10 cellular contexts compared by ENCODE assay signal in genomic region chr1:2643414-2644077, GRCh38. TPM values are rescaled to one million over a fixed set of nuclear protein-coding genes. Genes with fewer than 3 reads are reported as not detected.
DNase-seq lines count a peak whose midpoint lies in the region; ATAC-seq, FAIRE-seq and TF ChIP-seq lines count a peak whose summit lies in the region.
"Had no signal": no experiment of that assay in that cellular context is flagged by ENCODE, and none has a peak within 500 bp of the region (broad histone marks: within the 10 kb centered on the region; RNA-seq: fewer than 3 reads in every experiment).

No MANE protein-coding gene starts in this region.

- no peak overlapping the region for H3K27ac ChIP-seq in K562 (ENCODE audit: extremely low read depth, low read depth, low read length)
- H3K27ac ChIP-seq in mesenchymal stem cell (ENCODE audit: low read length, poor library complexity, severe bottlenecking): no peak overlapping the region
- H3K27ac ChIP-seq in upper lobe of left lung: peak overlapping the region; percentile 88 to 93 (median 92)

- H3K79me2 ChIP-seq in K562 (ENCODE audit: control insufficient read depth, insufficient read depth, low read length): no peaks in the 10 kb centered on the region

- H3K4me1 Mint-ChIP-seq in activated naive CD4-positive, alpha-beta T cell treated with anti-CD3 and anti-CD28 coated beads, Interleukin-2, amount 50 U/mL, for 24 hours: peaks cover 16% of the 10 kb centered on the region

- TF ChIP-seq RAD21 in K562 (CRISPR knock-in tag; conservative IDR thresholded peaks at IDR 0.05 in 1 of 2, IDR thresholded peaks at IDR 0.05 in 1 of 2): no peak

- H3K4me1 ChIP-seq in K562 (replicated peaks in 1 of 2; ENCODE audit: control insufficient read depth in 2 of 2, insufficient read depth in 2 of 2, low read length in 2 of 2): peaks cover 0 to 37% of the 10 kb centered on the region in 2 experiments; a peak in 2 of 5 replicates
- peaks cover 19% of the 10 kb centered on the region for H3K4me1 ChIP-seq in mesenchymal stem cell (ENCODE audit: control insufficient read depth, insufficient read depth, low read depth, low read length)
- H3K4me1 ChIP-seq in upper lobe of left lung: peaks cover 15 to 24% (median 16%) of the 10 kb centered on the region in 4 donors

- H2AFZ ChIP-seq in K562 (ENCODE audit: low read depth, low read length) (peak overlapping the region; percentile 96), mesenchymal stem cell (ENCODE audit: low read depth, low read length) (peak overlapping the region; percentile 62)

- H2BK12ac ChIP-seq in mesenchymal stem cell (ENCODE audit: low read length in 2 of 2): no peak overlapping the region

- H2BK15ac ChIP-seq in mesenchymal stem cell (ENCODE audit: low read depth, poor library complexity, severe bottlenecking): no peak overlapping the region

- no peaks in the 10 kb centered on the region for H3K27me3 Mint-ChIP-seq in activated naive CD4-positive, alpha-beta T cell treated with anti-CD3 and anti-CD28 coated beads, Interleukin-2, amount 50 U/mL, for 24 hours

- peak overlapping the region; percentile 96 for H4K8ac ChIP-seq in mesenchymal stem cell (ENCODE audit: low read length)

- no peak for DNase-seq in activated naive CD4-positive, alpha-beta T cell treated with anti-CD3 and anti-CD28 coated beads, Interleukin-2, amount 50 U/mL, for 16 hours
- DNase-seq in K562 (ENCODE audit: extremely low read depth in 1 of 4, low spot score in 3 of 4) (no peak), mesenchymal stem cell (no peak), upper lobe of left lung (peak in 1 of 2 donors; percentile 57), HuH-7.5 (ENCODE audit: low spot score) (no peak), HK-2 (ENCODE audit: unreplicated experiment) (no peak), NCI-H1694 (lab: John Stamatoyannopoulos, UW) (no peak)

- intact Hi-C loops in K562 (cut with micrococcal nuclease): loop anchor here (2.0 to 10.0 kb wide), 3 partner anchors 57 to 229 kb away; partner anchors contain the start of genes PEX10 and PRXL2B

- peaks cover 16% of the 10 kb centered on the region for H3K79me1 ChIP-seq in mesenchymal stem cell (replicated peaks; ENCODE audit: low read length, poor library complexity, severe bottlenecking)

- H4K91ac ChIP-seq in mesenchymal stem cell (ENCODE audit: low read length): no peak overlapping the region

- BruUV-seq in K562 (replicated peaks; lab: Mats Ljungman, UMichigan): no TSS peak

- H3K27ac Mint-ChIP-seq in activated naive CD4-positive, alpha-beta T cell treated with anti-CD3 and anti-CD28 coated beads, Interleukin-2, amount 50 U/mL, for 24 hours: peak overlapping the region; percentile 46

- H3K4me3 ChIP-seq in K562: peak overlapping the region; percentile 66
- peak overlapping the region; percentile 87 to 88 for H3K4me3 ChIP-seq in mesenchymal stem cell (ENCODE audit: insufficient read depth in 1 of 2, low read depth in 1 of 2, low read length in 2 of 2)
- peak overlapping the region; percentile 74 to 95 (median 84) for H3K4me3 ChIP-seq in upper lobe of left lung

- FAIRE-seq in K562 (lab: Jason Lieb, UNC): no peak
- FAIRE-seq: G401.6 had no signal

- peaks cover 9% of the 10 kb centered on the region for H3K9me3 Mint-ChIP-seq in activated naive CD4-positive, alpha-beta T cell treated with anti-CD3 and anti-CD28 coated beads, Interleukin-2, amount 50 U/mL, for 24 hours

- TF ChIP-seq POLR2A in K562 (conservative IDR thresholded peaks at IDR 0.05) (no peak), upper lobe of left lung (IDR thresholded peaks at IDR 0.05) (no peak)

- peak overlapping the region in 1 of 2 experiments; percentile 48 for H3K18ac ChIP-seq in mesenchymal stem cell (ENCODE audit: low read depth in 1 of 2, low read length in 2 of 2)

- CTCF ChIA-PET in K562 (lab: Yijun Ruan, JAX; ENCODE audit: low intra/inter-chr PET ratio): no interaction called here

- in situ Hi-C loops in K562 (cut with MboI): no loop called here

- H2BK120ac ChIP-seq in mesenchymal stem cell (ENCODE audit: low read depth, low read length): no peak overlapping the region

- H3K36me3 Mint-ChIP-seq in activated naive CD4-positive, alpha-beta T cell treated with anti-CD3 and anti-CD28 coated beads, Interleukin-2, amount 50 U/mL, for 24 hours: no peaks in the 10 kb centered on the region

- TF ChIP-seq EP300 in K562 (IDR thresholded peaks at IDR 0.05; ENCODE audit: low read length) (no peak), upper lobe of left lung (IDR thresholded peaks at IDR 0.05) (no peak)

- no peak overlapping the region for H2AK5ac ChIP-seq in mesenchymal stem cell (ENCODE audit: low read length, severe bottlenecking)

- no peak overlapping the region for H2BK5ac ChIP-seq in mesenchymal stem cell (ENCODE audit: low read depth, low read length, poor library complexity, severe bottlenecking)

- H3K14ac ChIP-seq in mesenchymal stem cell (ENCODE audit: low read length in 2 of 2): no peak overlapping the region

- H3K27me3 ChIP-seq in K562 (ENCODE audit: control insufficient read depth in 2 of 2, insufficient read depth in 2 of 2, low read length in 2 of 2) (peaks cover 0 to 9% of the 10 kb centered on the region in 2 experiments; a peak in 2 of 5 replicates), mesenchymal stem cell (ENCODE audit: control insufficient read depth in 1 of 2, insufficient read depth in 1 of 2, low read length in 2 of 2) (peaks cover 4 to 5% of the 10 kb centered on the region in 2 experiments), upper lobe of left lung (no peaks in the 10 kb centered on the region)

- POLR2A ChIA-PET in K562 (lab: Yijun Ruan, JAX): interaction anchor here (0.7 to 0.9 kb wide), 2 partner anchors 56 to 58 kb away, joined by 3 read pairs; no protein-coding TSS in a partner anchor

- H3K36me3 ChIP-seq in K562 (ENCODE audit: control insufficient read depth, insufficient read depth, low read length) (no peaks in the 10 kb centered on the region), mesenchymal stem cell (ENCODE audit: control insufficient read depth in 1 of 2, insufficient read depth in 2 of 2, low read depth in 1 of 2, low read length in 2 of 2) (no peaks in the 10 kb centered on the region), upper lobe of left lung (no peaks in the 10 kb centered on the region)

- H3K23ac ChIP-seq in mesenchymal stem cell (ENCODE audit: low read length in 2 of 2): no peak overlapping the region

- ATAC-seq in K562 (no peak; the same call in 2 of the 3 replicates), upper lobe of left lung (ENCODE audit: low FRiP score in 2 of 2) (no peak)

- H3K4me2 ChIP-seq in K562 (ENCODE audit: insufficient read depth, low read length) (peak overlapping the region; percentile 83), mesenchymal stem cell (ENCODE audit: low read length, poor library complexity, severe bottlenecking) (peak overlapping the region; percentile 97)

- H3K4ac ChIP-seq in mesenchymal stem cell (ENCODE audit: low read depth in 1 of 2, low read length in 2 of 2): no peak overlapping the region

- H3K9ac ChIP-seq in K562 (ENCODE audit: insufficient read depth in 1 of 2, low read depth in 2 of 2, low read length in 2 of 2): no peak overlapping the region; a peak in 1 of 4 replicates
- peak overlapping the region; percentile 91 for H3K9ac ChIP-seq in mesenchymal stem cell (ENCODE audit: low read length)

- 20% methylated on average over 12 of the region's 24 CpGs for WGBS in K562 (ENCODE audit: insufficient coverage, low coverage, missing lambda C conversion rate)
- WGBS in mesenchymal stem cell: 17% methylated on average over 20 of the region's 24 CpGs
- 4 to 17% methylated on average over 8 to 24 of the region's 24 CpGs for WGBS in upper lobe of left lung, 2 donors

- no peak for TF ChIP-seq CTCF in K562 (IDR thresholded peaks at IDR 0.05 in 2 of 3, conservative IDR thresholded peaks at IDR 0.05 in 1 of 3; ENCODE audit: insufficient read depth in 2 of 3, low read depth in 1 of 3, low read length in 3 of 3)
- TF ChIP-seq CTCF in upper lobe of left lung (IDR thresholded peaks at IDR 0.05): no peak

- H3K9me1 ChIP-seq in K562 (ENCODE audit: control insufficient read depth, insufficient read depth, low read length): peaks cover 2% of the 10 kb centered on the region

- H4K20me1 ChIP-seq in K562 (replicated peaks; ENCODE audit: control insufficient read depth, insufficient read depth, low read length): no peaks in the 10 kb centered on the region

- H3K9me3 ChIP-seq in K562 (replicated peaks; ENCODE audit: control insufficient read depth, insufficient read depth, low read depth, low read length): no peaks in the 10 kb centered on the region; the same call in 1 of the 2 replicates
- peaks cover 16% of the 10 kb centered on the region for H3K9me3 ChIP-seq in mesenchymal stem cell (ENCODE audit: control insufficient read depth, low read length)
- peaks cover 6 to 26% (median 15%) of the 10 kb centered on the region in 4 donors for H3K9me3 ChIP-seq in upper lobe of left lung

- peak overlapping the region; percentile 60 for H3K4me3 Mint-ChIP-seq in activated naive CD4-positive, alpha-beta T cell treated with anti-CD3 and anti-CD28 coated beads, Interleukin-2, amount 50 U/mL, for 24 hours

RNA-seq across cellular contexts. Expression of gene MMEL1, which starts 10.7 kb away (rescaled TPM):
- total RNA-seq in K562 (2011; cell fraction: chromatin; rRNA removed; ENCODE audit: low replicate concordance): not detected in 2 replicates
- not detected in 2 replicates for total RNA-seq in K562 (2011; cell fraction: nucleolus; rRNA removed)
- total RNA-seq in K562 (2011; cell fraction: nucleoplasm; rRNA removed): not detected in 2 replicates
- total RNA-seq in K562 (2014; rRNA removed): not detected in 2 replicates
- total RNA-seq in K562 (2014; rRNA removed; fragmentation: Illumina TruSeq; extraction: Trizol): not detected in 2 replicates
- total RNA-seq in K562 (2015; rRNA removed; fragmentation: Illumina TruSeq; extraction: Trizol): not detected in 2 replicates
- total RNA-seq in K562 (2021): not detected in 2 replicates
- not detected in 2 replicates for polyA plus RNA-seq in K562 (2011; rRNA removed)
- polyA plus RNA-seq in K562 (2011; cell fraction: cytosol; rRNA removed): not detected in 2 replicates
- polyA plus RNA-seq in K562 (2011; cell fraction: nucleus; rRNA removed): 0.11 and 0.18 TPM in 2 replicates
- polyA plus RNA-seq in K562 (2012): 0.11 TPM in 1 of 2 replicates, not detected in the other
- not detected in 2 replicates for polyA plus RNA-seq in K562 (2014; fragmentation: Illumina TruSeq; extraction: Trizol)
- polyA plus RNA-seq in K562 (2014; fragmentation: Nextera tagmentation; extraction: Ambion mirVana): not detected
- polyA plus RNA-seq in K562 (2014; rRNA removed): not detected in 2 replicates
- polyA minus RNA-seq in K562 (2011; rRNA and poly(A)+ RNA removed): not detected in 2 replicates
- not detected in 2 replicates for polyA minus RNA-seq in K562 (2011; cell fraction: cytosol; rRNA and poly(A)+ RNA removed)
- polyA minus RNA-seq in K562 (2011; cell fraction: nucleus; rRNA and poly(A)+ RNA removed): not detected in 2 replicates
- not detected for polyA plus RNA-seq in mesenchymal stem cell (2013, experiment 1 of 2)
- polyA plus RNA-seq in mesenchymal stem cell (2013, experiment 2 of 2): not detected
- total RNA-seq in upper lobe of left lung: 1 to 10 TPM in 4 of 6 donors, not detected in 2; 2.9 to 5.5 (median 5.1) TPM
- total RNA-seq: LHCN-M2 had no signal

RNA-seq across cellular contexts. Expression of gene PRXL2B, which starts 57.0 kb away (rescaled TPM):
- 4.0 and 14.5 TPM in 2 replicates for total RNA-seq in K562 (2011; cell fraction: chromatin; rRNA removed; ENCODE audit: low replicate concordance)
- 13.0 and 14.3 TPM in 2 replicates for total RNA-seq in K562 (2011; cell fraction: nucleolus; rRNA removed)
- 5.5 and 8.1 TPM in 2 replicates for total RNA-seq in K562 (2011; cell fraction: nucleoplasm; rRNA removed)
- 14.0 and 16.4 TPM in 2 replicates for total RNA-seq in K562 (2014; rRNA removed)
- total RNA-seq in K562 (2014; rRNA removed; fragmentation: Illumina TruSeq; extraction: Trizol): 3.3 and 4.1 TPM in 2 replicates
- total RNA-seq in K562 (2015; rRNA removed; fragmentation: Illumina TruSeq; extraction: Trizol): 11.8 TPM in 2 replicates
- 25.3 and 28.1 TPM in 2 replicates for total RNA-seq in K562 (2021)
- polyA plus RNA-seq in K562 (2011; rRNA removed): 6.7 and 7.0 TPM in 2 replicates
- polyA plus RNA-seq in K562 (2011; cell fraction: cytosol; rRNA removed): 9.9 and 25.7 TPM in 2 replicates
- polyA plus RNA-seq in K562 (2011; cell fraction: nucleus; rRNA removed): 20.2 and 28.6 TPM in 2 replicates
- polyA plus RNA-seq in K562 (2012): 11.9 and 22.1 TPM in 2 replicates
- 15.2 and 16.6 TPM in 2 replicates for polyA plus RNA-seq in K562 (2014; fragmentation: Illumina TruSeq; extraction: Trizol)
- polyA plus RNA-seq in K562 (2014; fragmentation: Nextera tagmentation; extraction: Ambion mirVana): 1 to 10 TPM in 1 of 2 experiments, under 1 TPM in 1; 0.99 to 1.7 TPM
- 17.6 and 20.7 TPM in 2 replicates for polyA plus RNA-seq in K562 (2014; rRNA removed)
- polyA minus RNA-seq in K562 (2011; rRNA and poly(A)+ RNA removed): 1.8 and 4.0 TPM in 2 replicates
- 3.9 and 7.0 TPM in 2 replicates for polyA minus RNA-seq in K562 (2011; cell fraction: cytosol; rRNA and poly(A)+ RNA removed)
- 5.4 and 6.8 TPM in 2 replicates for polyA minus RNA-seq in K562 (2011; cell fraction: nucleus; rRNA and poly(A)+ RNA removed)
- polyA plus RNA-seq in mesenchymal stem cell (2013, experiment 1 of 2): 17.2 TPM
- 17.2 TPM for polyA plus RNA-seq in mesenchymal stem cell (2013, experiment 2 of 2)
- total RNA-seq in upper lobe of left lung: 10 to 100 TPM; 10.5 to 34.2 (median 22.0) TPM

Comparison
In these comparisons a context has a peak if more than half of its experiments do, and no peak if none do; other contexts are left out.
1. H3K27ac ChIP-seq: peak in upper lobe of left lung (4 of 4); none in K562 (single experiment) and mesenchymal stem cell (single experiment).
2. Peak in every context shown above with its lines, with median percentiles within 50 percentile points of each other: H3K4me3 ChIP-seq.